In the genomic region with DNA sequence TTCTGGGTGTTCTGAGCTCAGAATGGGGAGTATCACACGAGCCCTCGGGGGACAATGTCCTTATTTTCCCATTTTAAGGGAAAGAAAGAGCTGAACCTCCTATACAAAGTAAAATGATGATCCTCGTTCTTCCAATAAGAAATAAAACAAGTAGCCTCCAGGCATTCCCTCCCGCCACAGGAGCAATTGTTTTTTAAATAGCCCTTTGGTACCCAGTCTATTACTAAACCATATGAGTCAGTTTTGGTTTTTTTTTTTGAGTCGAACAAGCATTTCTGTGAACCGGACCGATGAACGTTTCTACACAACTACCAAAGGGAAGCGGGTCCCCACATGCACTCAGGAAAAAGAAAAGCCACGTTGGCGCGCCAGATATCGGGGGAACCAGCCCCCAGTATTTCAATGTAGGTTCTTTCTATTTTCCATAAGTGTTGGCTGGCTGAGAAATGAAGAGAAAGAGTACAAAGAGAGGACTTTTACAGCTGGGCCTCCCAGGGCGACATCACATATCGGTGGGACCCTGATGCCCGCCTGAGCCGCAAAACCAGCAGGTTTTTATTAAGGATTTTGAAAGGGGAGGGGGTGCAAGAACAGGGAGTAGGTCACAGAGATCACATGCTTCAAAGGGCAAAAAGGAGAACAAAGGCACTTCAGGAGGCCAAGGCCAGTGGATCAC, we compare ENCODE assay signal across 19 cellular contexts. TPM values are rescaled to one million over a fixed set of nuclear protein-coding genes. Genes with fewer than 3 reads are reported as not detected.
A peak's percentile ranks its signal among the peaks of the same experiment; 100 is the strongest.
DNase-seq lines count a peak whose midpoint lies in the region; ATAC-seq, FAIRE-seq and TF ChIP-seq lines count a peak whose summit lies in the region.
"Had no signal": no experiment of that assay in that cellular context is flagged by ENCODE, and none has a peak within 500 bp of the region (broad histone marks: within the 10 kb centered on the region; RNA-seq: fewer than 3 reads in every experiment).

No MANE protein-coding gene starts in this region.

- BruUV-seq in mammary epithelial cell (replicated peaks; lab: Mats Ljungman, UMichigan) = no TSS peak
- BruUV-seq in MCF 10A (replicated peaks; lab: Mats Ljungman, UMichigan) = no TSS peak

- no peak overlapping the region for H3K27ac Mint-ChIP-seq in MCF 10A (ENCODE audit: low read depth, unreplicated experiment)
- peak overlapping the region; percentile 57 for H3K27ac Mint-ChIP-seq in stimulated activated naive B cell treated with anti-CD40 and anti-IgM and Interleukin-4, amounts not matched to agents 10 μg/mL and 1 μg/mL and 100 μg/mL, for 72 hours

- H2AFZ ChIP-seq in mammary epithelial cell (ENCODE audit: low read depth, low read length) = no peak overlapping the region

- peak; percentile 46 for DNase-seq in mammary epithelial cell
- no peak for DNase-seq in MCF 10A (ENCODE audit: unreplicated experiment)
- no peak for DNase-seq in RWPE1 (ENCODE audit: low spot score)
- DNase-seq in epithelial cell of esophagus (ENCODE audit: low read depth) = peak; percentile 50
- DNase-seq in stimulated activated naive B cell treated with anti-CD40 and anti-IgM and Interleukin-4, amounts not matched to agents 10 μg/mL and 1 μg/mL and 100 μg/mL, for 72 hours = no peak
- DNase-seq in stimulated activated naive CD8-positive, alpha-beta T cell treated with anti-CD3 and anti-CD28 coated beads, Interleukin-15, Interleukin-2, amounts not matched to agents 100 U/mL and 50 U/mL, for 24 hours = no peak
- DNase-seq in kidney = no peak
- DNase-seq in GM13977 (ENCODE audit: low spot score) = no peak
- DNase-seq: C1 segment of cervical spinal cord, COR-L47, DMS153, NCI-H1092 treated with DMSO at 0.1 percent for 48 hours, NCI-H1694, NCI-H748 treated with DMSO at 0.1 percent for 48 hours, Peyer's patch, SHP77 treated with DMSO at 0.1 percent for 48 hours had no signal

- no peak overlapping the region for H3K4me2 ChIP-seq in mammary epithelial cell (ENCODE audit: insufficient read depth, low read depth, low read length)

- H3K9me3 ChIP-seq in mammary epithelial cell (replicated peaks; ENCODE audit: insufficient read depth, low read length) (no peaks in the 10 kb centered on the region), kidney (ENCODE audit: control insufficient read depth in 1 of 2, low read length in 2 of 2) (no peaks in the 10 kb centered on the region)
- H3K9me3 ChIP-seq: Peyer's patch had no signal

- H3K79me2 ChIP-seq in mammary epithelial cell (ENCODE audit: insufficient read depth, low read length) = peaks cover 6% of the 10 kb centered on the region

- no peak for FAIRE-seq in kidney (lab: Jason Lieb, UNC)
- FAIRE-seq: A204.1, GM18507 had no signal

- no peak for ATAC-seq in stimulated activated naive B cell treated with anti-CD40 and anti-IgM and Interleukin-4, amounts not matched to agents 10 μg/mL and 1 μg/mL and 100 μg/mL, for 72 hours (replicated peaks)
- ATAC-seq in stimulated activated naive CD8-positive, alpha-beta T cell treated with anti-CD3 and anti-CD28 coated beads, Interleukin-15, Interleukin-2, amounts not matched to agents 100 U/mL and 50 U/mL, for 24 hours = no peak
- ATAC-seq: HCT116 had no signal

- H3K4me1 ChIP-seq in mammary epithelial cell (ENCODE audit: insufficient read depth, low read length) = peaks cover 11% of the 10 kb centered on the region
- H3K4me1 ChIP-seq in kidney (ENCODE audit: control insufficient read depth in 1 of 2, insufficient read depth in 1 of 2, low read depth in 1 of 2, low read length in 2 of 2) = peaks cover 5 to 7% of the 10 kb centered on the region in 2 donors

- peaks cover 8% of the 10 kb centered on the region for H3K36me3 Mint-ChIP-seq in MCF 10A (ENCODE audit: insufficient read depth, unreplicated experiment)
- no peaks in the 10 kb centered on the region for H3K36me3 Mint-ChIP-seq in stimulated activated naive B cell treated with anti-CD40 and anti-IgM and Interleukin-4, amounts not matched to agents 10 μg/mL and 1 μg/mL and 100 μg/mL, for 72 hours

- TF ChIP-seq CTCF in mammary epithelial cell (conservative IDR thresholded peaks at IDR 0.05 in 1 of 2, IDR thresholded peaks at IDR 0.05 in 1 of 2; ENCODE audit: extremely low read depth in 1 of 2, insufficient read depth in 1 of 2, low read depth in 1 of 2, low read length in 2 of 2) = no peak
- no peak for TF ChIP-seq CTCF in MCF 10A (IDR thresholded peaks at IDR 0.05; ENCODE audit: unreplicated experiment)
- TF ChIP-seq CTCF in RWPE1 (conservative IDR thresholded peaks at IDR 0.05; ENCODE audit: low read depth) = no peak
- TF ChIP-seq CTCF in epithelial cell of esophagus (IDR thresholded peaks at IDR 0.05; ENCODE audit: insufficient read depth, low read depth, low read length, missing control alignments) = no peak
- TF ChIP-seq CTCF in kidney (IDR thresholded peaks at IDR 0.05; ENCODE audit: borderline replicate concordance, extremely low read depth, insufficient read depth) = no peak
- no peak for TF ChIP-seq CTCF in GM13977 (IDR thresholded peaks at IDR 0.05; ENCODE audit: extremely low read depth, insufficient read depth, missing control alignments)

- H3K4me3 ChIP-seq in mammary epithelial cell (replicated peaks in 1 of 3; ENCODE audit: insufficient read depth in 1 of 3, low read depth in 2 of 3, low read length in 3 of 3) (no peak overlapping the region), epithelial cell of esophagus (ENCODE audit: low read length) (no peak overlapping the region), kidney (ENCODE audit: low read length in 2 of 2) (no peak overlapping the region)
- H3K4me3 ChIP-seq: Peyer's patch had no signal

- H3K9ac ChIP-seq in mammary epithelial cell (ENCODE audit: insufficient read depth, low read length) = no peak overlapping the region
- H3K9ac ChIP-seq in kidney (ENCODE audit: low read length in 2 of 2) = no peak overlapping the region

- POLR2A ChIA-PET in MCF 10A (lab: Yijun Ruan, JAX) = interaction anchor here (0.7 to 1.2 kb wide), 4 partner anchors 9 to 24 kb away, joined by 3 to 8 read pairs (median 3); a partner anchor contains a TSS
- POLR2A ChIA-PET in RWPE1 (lab: Yijun Ruan, JAX; ENCODE audit: low non-redundant PET) = no interaction called here

- in situ Hi-C loops in mammary epithelial cell (cut with MboI; ENCODE audit: low sequenced_read_pairs in 2 of 2) = loop anchor here (25.0 kb wide), 2 partner anchors 121 to 521 kb away; no protein-coding TSS in a partner anchor
- in situ Hi-C loops in GM13977 (cut with MboI; ENCODE audit: low pct_unique_long_range_greater_than_20kb, low sequenced_read_pairs, unreplicated experiment) = no loop called here

- dilution Hi-C loops in mammary epithelial cell (cut with HindIII; ENCODE audit: low sequenced_read_pairs) = loop anchor here (5.0 kb wide), 3 partner anchors 89 to 166 kb away; a partner anchor contains a TSS

- H3K36me3 ChIP-seq in mammary epithelial cell (ENCODE audit: insufficient read depth, low read length) (no peaks in the 10 kb centered on the region), kidney (ENCODE audit: control insufficient read depth in 1 of 2, insufficient read depth in 2 of 2, low read length in 2 of 2) (no peaks in the 10 kb centered on the region)
- H3K36me3 ChIP-seq: Peyer's patch had no signal

- H3K4me1 Mint-ChIP-seq in MCF 10A (ENCODE audit: insufficient read depth, unreplicated experiment) = peaks cover 8% of the 10 kb centered on the region
- peaks cover 12 to 16% of the 10 kb centered on the region in 2 donors for H3K4me1 Mint-ChIP-seq in stimulated activated naive B cell treated with anti-CD40 and anti-IgM and Interleukin-4, amounts not matched to agents 10 μg/mL and 1 μg/mL and 100 μg/mL, for 72 hours

- no peak overlapping the region for H3K4me3 Mint-ChIP-seq in MCF 10A (ENCODE audit: unreplicated experiment)
- no peak overlapping the region for H3K4me3 Mint-ChIP-seq in stimulated activated naive B cell treated with anti-CD40 and anti-IgM and Interleukin-4, amounts not matched to agents 10 μg/mL and 1 μg/mL and 100 μg/mL, for 72 hours

- intact Hi-C loops in mammary epithelial cell (cut with micrococcal nuclease) = no loop called here
- intact Hi-C loops in MCF 10A (cut with micrococcal nuclease) = no loop called here
- intact Hi-C loops in kidney (cut with DNase I) = no loop called here

- 82% methylated on average over 17 of the region's 17 CpGs for WGBS in mammary epithelial cell (ENCODE audit: low coverage, missing lambda C conversion rate)

- no peaks in the 10 kb centered on the region for H3K9me3 Mint-ChIP-seq in MCF 10A (ENCODE audit: unreplicated experiment)
- H3K9me3 Mint-ChIP-seq in stimulated activated naive B cell treated with anti-CD40 and anti-IgM and Interleukin-4, amounts not matched to agents 10 μg/mL and 1 μg/mL and 100 μg/mL, for 72 hours = no peaks in the 10 kb centered on the region

- CTCF ChIA-PET in mammary epithelial cell (lab: Charles Lee; ENCODE audit: low non-redundant PET) = no interaction called here
- CTCF ChIA-PET in MCF 10A (lab: Yijun Ruan, JAX) = interaction anchor here (0.6 to 0.7 kb wide), 3 partner anchors 69 to 272 kb away, joined by 3 to 5 read pairs (median 3); no protein-coding TSS in a partner anchor
- CTCF ChIA-PET in RWPE1 (lab: Yijun Ruan, JAX) = interaction anchor here (0.6 to 1.8 kb wide), 2 partner anchors 11 to 811 kb away, joined by 3 to 6 read pairs; no protein-coding TSS in a partner anchor

- H3K27ac ChIP-seq in mammary epithelial cell (ENCODE audit: insufficient read depth, low read depth, low read length) = no peak overlapping the region
- peak overlapping the region; percentile 33 for H3K27ac ChIP-seq in RWPE1
- no peak overlapping the region for H3K27ac ChIP-seq in kidney (ENCODE audit: low read depth in 2 of 2, low read length in 2 of 2)
- H3K27ac ChIP-seq: Peyer's patch had no signal

- no peaks in the 10 kb centered on the region for H3K27me3 ChIP-seq in mammary epithelial cell (ENCODE audit: insufficient read depth, low read length)
- H3K27me3 ChIP-seq: Peyer's patch had no signal

- H3K27me3 Mint-ChIP-seq in MCF 10A (ENCODE audit: insufficient read depth, unreplicated experiment) = no peaks in the 10 kb centered on the region
- H3K27me3 Mint-ChIP-seq in stimulated activated naive B cell treated with anti-CD40 and anti-IgM and Interleukin-4, amounts not matched to agents 10 μg/mL and 1 μg/mL and 100 μg/mL, for 72 hours = no peaks in the 10 kb centered on the region

- H4K20me1 ChIP-seq in mammary epithelial cell (ENCODE audit: insufficient read depth, low read length) = no peaks in the 10 kb centered on the region

RNA-seq across cellular contexts. Expression of a gene that starts 3.8 kb away (rescaled TPM):
- total RNA-seq in mammary epithelial cell (10 to 100 TPM; 27.7 to 68.9 TPM), MCF 10A (2022) (77.9 and 111 TPM in 2 replicates), kidney (102 TPM)
- polyA plus RNA-seq in mammary epithelial cell (79.0 TPM), kidney (ENCODE audit: insufficient read depth, low read depth, low replicate concordance) (551 TPM)
- polyA minus RNA-seq in mammary epithelial cell = 52.5 TPM

RNA-seq across cellular contexts. Expression of a gene that starts 9.8 kb away (rescaled TPM):
- total RNA-seq in mammary epithelial cell (1 to 10 TPM; 6.7 to 8.0 TPM), MCF 10A (2022) (7.1 and 9.7 TPM in 2 replicates), kidney (2.6 TPM)
- polyA plus RNA-seq in mammary epithelial cell (18.4 TPM), kidney (ENCODE audit: insufficient read depth, low read depth, low replicate concordance) (13.1 TPM)
- polyA minus RNA-seq in mammary epithelial cell = 12.0 TPM

RNA-seq across cellular contexts. Expression of a gene that starts 10.3 kb away (rescaled TPM):
- total RNA-seq in mammary epithelial cell (10 to 100 TPM; 37.7 to 38.2 TPM), MCF 10A (2022) (37.9 and 38.0 TPM in 2 replicates), kidney (29.8 TPM)
- polyA plus RNA-seq in mammary epithelial cell (13.6 TPM), kidney (ENCODE audit: insufficient read depth, low read depth, low replicate concordance) (47.3 TPM)
- polyA minus RNA-seq in mammary epithelial cell = 21.2 TPM

RNA-seq across cellular contexts. Expression of a gene that starts 10.4 kb away (rescaled TPM):
- total RNA-seq in mammary epithelial cell (10 to 100 TPM; 84.2 to 98.2 TPM), MCF 10A (2022) (96.6 and 100 TPM in 2 replicates), kidney (99.3 TPM)
- polyA plus RNA-seq in mammary epithelial cell (103 TPM), kidney (ENCODE audit: insufficient read depth, low read depth, low replicate concordance) (149 TPM)
- 65.6 TPM for polyA minus RNA-seq in mammary epithelial cell

RNA-seq across cellular contexts. Expression of a gene that starts 18.2 kb away (rescaled TPM):
- total RNA-seq in mammary epithelial cell (10 to 100 TPM in 1 of 2 donors, 1 to 10 TPM in 1; 4.5 to 10.9 TPM), MCF 10A (2022) (2.6 and 3.4 TPM in 2 replicates), kidney (9.9 TPM)
- polyA plus RNA-seq in mammary epithelial cell (6.8 TPM), kidney (ENCODE audit: insufficient read depth, low read depth, low replicate concordance) (9.9 TPM)
- polyA minus RNA-seq in mammary epithelial cell = 4.7 TPM

Comparison
In these comparisons a context has a peak if more than half of its experiments do, and no peak if none do; other contexts are left out.
1. DNase-seq: peak in mammary epithelial cell (single experiment) and epithelial cell of esophagus (single experiment); none in MCF 10A (single experiment), RWPE1 (single experiment), stimulated activated naive B cell treated with anti-CD40 and anti-IgM and Interleukin-4, amounts not matched to agents 10 μg/mL and 1 μg/mL and 100 μg/mL, for 72 hours (single experiment), stimulated activated naive CD8-positive, alpha-beta T cell treated with anti-CD3 and anti-CD28 coated beads, Interleukin-15, Interleukin-2, amounts not matched to agents 100 U/mL and 50 U/mL, for 24 hours (single experiment), kidney (single experiment) and GM13977 (single experiment).